19 cellular contexts compared by ENCODE assay signal in the genomic region with DNA sequence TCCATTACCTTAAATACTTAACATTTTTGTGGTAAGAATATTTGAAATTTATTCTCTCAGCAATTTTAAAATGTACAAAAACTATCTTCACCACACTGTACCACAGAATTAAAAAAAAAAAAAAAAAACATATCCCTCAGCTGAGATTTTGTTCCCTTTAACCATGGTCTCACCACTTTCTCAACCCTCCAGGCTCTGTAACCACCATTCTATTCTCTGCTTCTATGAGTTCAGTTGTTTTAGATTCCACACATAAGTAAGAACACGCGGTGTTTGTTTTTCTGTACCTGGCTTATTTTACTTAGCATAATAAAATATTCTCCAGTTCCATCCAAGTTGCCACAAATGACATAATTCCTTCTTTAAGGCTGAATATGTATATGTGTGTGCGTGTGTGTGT. TPM values are rescaled to one million over a fixed set of nuclear protein-coding genes. Genes with fewer than 3 reads are reported as not detected.
DNase-seq lines count a peak whose midpoint lies in the region; ATAC-seq and TF ChIP-seq lines count a peak whose summit lies in the region.
"Had no signal": no experiment of that assay in that cellular context is flagged by ENCODE, and none has a peak within 500 bp of the region (broad histone marks: within the 10 kb centered on the region; RNA-seq: fewer than 3 reads in every experiment).

No MANE protein-coding gene starts in this region.

- H3K36me3 ChIP-seq in left lung: no peaks in the 10 kb centered on the region

- H3K9me3 Mint-ChIP-seq in activated naive CD8-positive, alpha-beta T cell (ENCODE audit: low read depth): no peaks in the 10 kb centered on the region
- no peaks in the 10 kb centered on the region for H3K9me3 Mint-ChIP-seq in activated naive CD8-positive, alpha-beta T cell treated with anti-CD3 and anti-CD28 coated beads for 36 hours
- H3K9me3 Mint-ChIP-seq in mesothelial cell of epicardium: peaks cover 4% of the 10 kb centered on the region

- no peaks in the 10 kb centered on the region for H3K27me3 ChIP-seq in left lung

- H3K4me1 Mint-ChIP-seq in activated naive CD8-positive, alpha-beta T cell (ENCODE audit: low read depth): peaks cover 10% of the 10 kb centered on the region
- peaks cover 6% of the 10 kb centered on the region for H3K4me1 Mint-ChIP-seq in activated naive CD8-positive, alpha-beta T cell treated with anti-CD3 and anti-CD28 coated beads for 36 hours
- peaks cover 15% of the 10 kb centered on the region for H3K4me1 Mint-ChIP-seq in mesothelial cell of epicardium

- H3K9me3 ChIP-seq in left lung: no peaks in the 10 kb centered on the region

- intact Hi-C loops in left lung (cut with DNase I): no loop called here

- no peak for DNase-seq in activated naive CD8-positive, alpha-beta T cell treated with anti-CD3 and anti-CD28 coated beads for 36 hours
- DNase-seq in astrocyte of the cerebellum (ENCODE audit: low read depth): peak; percentile 72
- no peak for DNase-seq in mesothelial cell of epicardium (ENCODE audit: low spot score in 2 of 2, unreplicated experiment in 2 of 2)
- DNase-seq in left lung: no peak
- no peak for DNase-seq in DMS114 treated with DMSO at 0.1 percent for 48 hours (lab: John Stamatoyannopoulos, UW; ENCODE audit: unreplicated experiment)
- DNase-seq: 8988T, COR-L47, DMS153, GDM1, KBM-7, NCI-H1105 treated with DMSO at 0.1 percent for 48 hours, NCI-H1694, NCI-H774, OCI-M1, SHP77 had no signal

- no peak overlapping the region for H3K4me3 Mint-ChIP-seq in activated naive CD8-positive, alpha-beta T cell
- no peak overlapping the region for H3K4me3 Mint-ChIP-seq in activated naive CD8-positive, alpha-beta T cell treated with anti-CD3 and anti-CD28 coated beads for 36 hours
- no peak overlapping the region for H3K4me3 Mint-ChIP-seq in mesothelial cell of epicardium
- H3K4me3 Mint-ChIP-seq: B cell had no signal

- no peaks in the 10 kb centered on the region for H3K27me3 Mint-ChIP-seq in activated naive CD8-positive, alpha-beta T cell
- H3K27me3 Mint-ChIP-seq in activated naive CD8-positive, alpha-beta T cell treated with anti-CD3 and anti-CD28 coated beads for 36 hours: no peaks in the 10 kb centered on the region
- H3K27me3 Mint-ChIP-seq in mesothelial cell of epicardium (ENCODE audit: low read depth): no peaks in the 10 kb centered on the region
- H3K27me3 Mint-ChIP-seq: B cell had no signal

- TF ChIP-seq CTCF in astrocyte of the cerebellum (IDR thresholded peaks at IDR 0.05; ENCODE audit: low read depth, low read length, missing control alignments): no peak
- TF ChIP-seq CTCF in mesothelial cell of epicardium (IDR thresholded peaks at IDR 0.05; ENCODE audit: unreplicated experiment): no peak
- no peak for TF ChIP-seq CTCF in left lung (IDR thresholded peaks at IDR 0.05)

- no peaks in the 10 kb centered on the region for H3K36me3 Mint-ChIP-seq in activated naive CD8-positive, alpha-beta T cell
- H3K36me3 Mint-ChIP-seq in activated naive CD8-positive, alpha-beta T cell treated with anti-CD3 and anti-CD28 coated beads for 36 hours: peaks cover 8% of the 10 kb centered on the region
- no peaks in the 10 kb centered on the region for H3K36me3 Mint-ChIP-seq in mesothelial cell of epicardium

- ATAC-seq in GM19463 (IDR thresholded peaks at IDR 0.05; ENCODE audit: unreplicated experiment) (no peak), left lung (no peak), GM19324 (IDR thresholded peaks at IDR 0.05; ENCODE audit: low FRiP score, unreplicated experiment) (no peak)

- in situ Hi-C loops in astrocyte of the cerebellum (cut with HindIII; ENCODE audit: low sequenced_read_pairs): no loop called here

- H3K27ac Mint-ChIP-seq in activated naive CD8-positive, alpha-beta T cell: peak overlapping the region; percentile 18
- H3K27ac Mint-ChIP-seq in activated naive CD8-positive, alpha-beta T cell treated with anti-CD3 and anti-CD28 coated beads for 36 hours: no peak overlapping the region
- peak overlapping the region; percentile 1 for H3K27ac Mint-ChIP-seq in mesothelial cell of epicardium
- H3K27ac Mint-ChIP-seq: B cell had no signal

- no peaks in the 10 kb centered on the region for H3K4me1 ChIP-seq in left lung

- H3K4me3 ChIP-seq in astrocyte of the cerebellum (ENCODE audit: low read depth, low read length) (no peak overlapping the region), left lung (no peak overlapping the region)

- no peak overlapping the region for H3K27ac ChIP-seq in left lung

RNA-seq across cellular contexts. Expression of a gene that starts 41.5 kb away (rescaled TPM):
- 10 to 100 TPM; 17.5 to 19.2 TPM for total RNA-seq in activated naive CD8-positive, alpha-beta T cell treated with anti-CD3 and anti-CD28 coated beads for 36 hours
- total RNA-seq in mesothelial cell of epicardium: 22.9 to 27.1 TPM (median 25.5 TPM) in 3 replicates
- 10 to 100 TPM; 20.3 to 21.3 TPM for total RNA-seq in left lung
